Comparison of ENCODE assay signal across 13 cellular contexts in the genomic region with DNA sequence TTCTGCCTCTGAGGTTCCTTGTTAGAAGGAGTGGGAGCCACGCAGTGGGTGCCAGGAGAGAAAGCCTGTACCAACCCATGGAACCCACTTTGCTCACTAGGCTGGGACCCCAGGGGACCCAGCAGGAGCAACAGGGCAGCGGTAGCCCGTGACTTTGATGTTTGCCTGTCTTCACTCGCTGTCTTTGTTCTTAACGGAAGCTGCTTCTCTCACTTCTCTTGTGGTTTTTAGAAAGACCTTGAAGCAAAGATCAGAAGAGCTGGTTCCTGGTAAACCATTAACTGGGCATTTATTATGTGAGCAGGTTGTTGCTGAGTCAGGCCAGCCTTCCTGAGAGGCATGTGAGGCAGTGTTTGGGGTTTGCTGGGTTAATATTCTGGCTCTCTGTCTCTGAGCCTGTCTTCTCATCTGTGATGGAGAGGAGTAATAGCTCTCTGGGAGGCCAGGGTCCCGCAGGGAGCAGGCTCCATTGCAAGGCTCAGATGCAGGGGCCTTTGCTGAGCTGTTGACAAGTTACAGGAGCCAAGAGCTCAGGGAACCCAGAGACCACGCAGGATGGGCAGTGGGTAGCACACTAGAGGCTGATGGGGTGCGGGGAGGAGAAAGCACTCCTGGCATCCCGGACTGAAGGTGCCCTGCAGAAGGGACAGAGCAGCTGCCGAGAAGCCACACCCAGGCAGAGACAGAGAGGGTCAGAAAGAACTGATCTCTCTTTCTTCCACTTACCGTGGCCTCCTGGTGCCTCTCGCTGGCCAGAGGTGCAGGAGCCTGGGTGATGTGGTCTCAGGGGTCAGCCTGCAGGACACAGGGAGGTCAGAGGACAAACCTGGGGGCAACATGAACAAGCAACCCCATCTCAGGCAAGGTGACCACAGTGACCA.
DNase-seq lines count a peak whose midpoint lies in the region; ATAC-seq, FAIRE-seq and TF ChIP-seq lines count a peak whose summit lies in the region.
"Had no signal": no experiment of that assay in that cellular context is flagged by ENCODE, and none has a peak within 500 bp of the region (broad histone marks: within the 10 kb centered on the region; RNA-seq: fewer than 3 reads in every experiment).

No MANE protein-coding gene starts in this region.

- CTCF ChIA-PET in Caco-2 (lab: Charles Lee), result no interaction called here

- H3K36me3 ChIP-seq in Caco-2 (ENCODE audit: control insufficient read depth, insufficient read depth, low read length), result no peaks in the 10 kb centered on the region
- H3K36me3 ChIP-seq: spleen had no signal

- no peaks in the 10 kb centered on the region for H3K27me3 Mint-ChIP-seq in osteocyte (ENCODE audit: unreplicated experiment)
- peaks cover 8% of the 10 kb centered on the region for H3K27me3 Mint-ChIP-seq in Caco-2 (ENCODE audit: insufficient read depth, unreplicated experiment)
- H3K27me3 Mint-ChIP-seq in effector memory CD8-positive, alpha-beta T cell, result peaks cover 18 to 25% of the 10 kb centered on the region in 2 donors

- DNase-seq in osteocyte (ENCODE audit: extremely low spot score, unreplicated experiment), result no peak
- DNase-seq in activated CD4-positive, alpha-beta T cell treated with anti-CD3 and anti-CD28 coated beads, Interleukin-2, amount 50 U/mL, for 4 hours, result no peak
- no peak for DNase-seq in Caco-2
- DNase-seq in effector memory CD8-positive, alpha-beta T cell, result no peak
- DNase-seq: activated T-cell treated with anti-CD3 and anti-CD28 coated beads, Interleukin-2, amount 50 U/mL, for 4 hours; CD4-positive, alpha-beta T cell; NCI-H524; spleen; stimulated activated naive CD4-positive, alpha-beta T cell had no signal

- POLR2A ChIA-PET in Caco-2 (lab: Charles Lee), result no interaction called here

- no TSS peak for BruUV-seq in Caco-2 (replicated peaks; lab: Mats Ljungman, UMichigan)

- H3K9me3 Mint-ChIP-seq in osteocyte (ENCODE audit: unreplicated experiment) (peaks cover 54% of the 10 kb centered on the region), Caco-2 (ENCODE audit: unreplicated experiment) (peaks cover 12% of the 10 kb centered on the region)
- no peaks in the 10 kb centered on the region for H3K9me3 Mint-ChIP-seq in effector memory CD8-positive, alpha-beta T cell
- H3K9me3 Mint-ChIP-seq: activated T-cell treated with anti-CD3 and anti-CD28 coated beads, Interleukin-2, amount 50 U/mL, for 4 hours; CD4-positive, alpha-beta T cell had no signal

- H3K4me1 Mint-ChIP-seq in osteocyte (ENCODE audit: unreplicated experiment) (no peaks in the 10 kb centered on the region), Caco-2 (ENCODE audit: low read depth, unreplicated experiment) (no peaks in the 10 kb centered on the region)
- H3K4me1 Mint-ChIP-seq in effector memory CD8-positive, alpha-beta T cell (ENCODE audit: low read depth in 2 of 2), result no peaks in the 10 kb centered on the region

- H3K27ac Mint-ChIP-seq in osteocyte (ENCODE audit: unreplicated experiment) (no peak overlapping the region), Caco-2 (ENCODE audit: unreplicated experiment) (no peak overlapping the region)
- peak overlapping the region in 1 of 2 donors; percentile 14 for H3K27ac Mint-ChIP-seq in effector memory CD8-positive, alpha-beta T cell
- H3K27ac Mint-ChIP-seq: CD4-positive, alpha-beta T cell had no signal

- intact Hi-C loops in Caco-2 (cut with micrococcal nuclease; ENCODE audit: unreplicated experiment), result no loop called here

- no peaks in the 10 kb centered on the region for H3K27me3 ChIP-seq in Caco-2 (replicated peaks; ENCODE audit: control insufficient read depth, insufficient read depth, low read length)

- peak; percentile 59 for ATAC-seq in GM18520 (IDR thresholded peaks at IDR 0.05; ENCODE audit: unreplicated experiment)
- ATAC-seq in GM21515 (IDR thresholded peaks at IDR 0.05; ENCODE audit: unreplicated experiment), result peak; percentile 84
- ATAC-seq in HG03175 (IDR thresholded peaks at IDR 0.05; ENCODE audit: unreplicated experiment), result peak; percentile 95
- no peak for ATAC-seq in effector memory CD8-positive, alpha-beta T cell (replicated peaks)
- ATAC-seq: activated T-cell treated with anti-CD3 and anti-CD28 coated beads, Interleukin-2, amount 50 U/mL, for 4 hours had no signal

- no peaks in the 10 kb centered on the region for H3K9me3 ChIP-seq in Caco-2
- H3K9me3 ChIP-seq: spleen had no signal

- H3K4me3 ChIP-seq in Caco-2 (ENCODE audit: low read depth, low read length), result no peak overlapping the region
- H3K4me3 ChIP-seq: spleen had no signal

- H3K4me3 Mint-ChIP-seq in osteocyte (ENCODE audit: unreplicated experiment) (no peak overlapping the region), Caco-2 (ENCODE audit: unreplicated experiment) (no peak overlapping the region)
- H3K4me3 Mint-ChIP-seq in effector memory CD8-positive, alpha-beta T cell, result peak overlapping the region in 1 of 2 donors; percentile 32
- H3K4me3 Mint-ChIP-seq: activated T-cell treated with anti-CD3 and anti-CD28 coated beads, Interleukin-2, amount 50 U/mL, for 4 hours; CD4-positive, alpha-beta T cell had no signal

- peak; percentile 51 for FAIRE-seq in islet of Langerhans (lab: Jason Lieb, UNC)

- H3K36me3 Mint-ChIP-seq in osteocyte (ENCODE audit: unreplicated experiment) (no peaks in the 10 kb centered on the region), Caco-2 (ENCODE audit: insufficient read depth, unreplicated experiment) (no peaks in the 10 kb centered on the region)
- H3K36me3 Mint-ChIP-seq in effector memory CD8-positive, alpha-beta T cell (ENCODE audit: insufficient read depth), result peaks cover 2% of the 10 kb centered on the region

- no peak for TF ChIP-seq CTCF in osteocyte (IDR thresholded peaks at IDR 0.05)
- TF ChIP-seq CTCF in Caco-2 (IDR thresholded peaks at IDR 0.05; ENCODE audit: insufficient read depth in 1 of 2, low read depth in 1 of 2, low read length in 1 of 2, severe bottlenecking in 1 of 2, unreplicated experiment in 1 of 2), result no peak

- no peaks in the 10 kb centered on the region for H3K4me1 ChIP-seq in Caco-2
- H3K4me1 ChIP-seq: spleen had no signal
